1 cellular context compared by ENCODE assay signal in genomic region chr5:176611435-176611834, GRCh38.
TF ChIP-seq lines count a peak whose summit lies in the region.

No MANE protein-coding gene starts in this region.

TF ChIP-seq in WTC11, 78 proteins besides CTCF, POLR2A, EP300 and RAD21 (continued from another document and continues in another):
- no peak for TF ChIP-seq ZNF532 (CRISPR knock-in tag; IDR thresholded peaks at IDR 0.05; ENCODE audit: borderline replicate concordance)
- TF ChIP-seq TP53 (CRISPR knock-in tag; IDR thresholded peaks at IDR 0.05): no peak
- no peak for TF ChIP-seq EMX1 (CRISPR knock-in tag; IDR thresholded peaks at IDR 0.05)
- no peak for TF ChIP-seq PRRX2 (CRISPR knock-in tag; IDR thresholded peaks at IDR 0.05)
- TF ChIP-seq, protein P1, sequence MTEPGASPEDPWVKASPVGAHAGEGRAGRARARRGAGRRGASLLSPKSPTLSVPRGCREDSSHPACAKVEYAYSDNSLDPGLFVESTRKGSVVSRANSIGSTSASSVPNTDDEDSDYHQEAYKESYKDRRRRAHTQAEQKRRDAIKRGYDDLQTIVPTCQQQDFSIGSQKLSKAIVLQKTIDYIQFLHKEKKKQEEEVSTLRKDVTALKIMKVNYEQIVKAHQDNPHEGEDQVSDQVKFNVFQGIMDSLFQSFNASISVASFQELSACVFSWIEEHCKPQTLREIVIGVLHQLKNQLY (CRISPR knock-in tag; IDR thresholded peaks at IDR 0.05): no peak
- no peak for TF ChIP-seq IRF1 (CRISPR knock-in tag; IDR thresholded peaks at IDR 0.05)
- no peak for TF ChIP-seq ESRRA (CRISPR knock-in tag; IDR thresholded peaks at IDR 0.05; ENCODE audit: borderline replicate concordance)
- TF ChIP-seq, protein P2, sequence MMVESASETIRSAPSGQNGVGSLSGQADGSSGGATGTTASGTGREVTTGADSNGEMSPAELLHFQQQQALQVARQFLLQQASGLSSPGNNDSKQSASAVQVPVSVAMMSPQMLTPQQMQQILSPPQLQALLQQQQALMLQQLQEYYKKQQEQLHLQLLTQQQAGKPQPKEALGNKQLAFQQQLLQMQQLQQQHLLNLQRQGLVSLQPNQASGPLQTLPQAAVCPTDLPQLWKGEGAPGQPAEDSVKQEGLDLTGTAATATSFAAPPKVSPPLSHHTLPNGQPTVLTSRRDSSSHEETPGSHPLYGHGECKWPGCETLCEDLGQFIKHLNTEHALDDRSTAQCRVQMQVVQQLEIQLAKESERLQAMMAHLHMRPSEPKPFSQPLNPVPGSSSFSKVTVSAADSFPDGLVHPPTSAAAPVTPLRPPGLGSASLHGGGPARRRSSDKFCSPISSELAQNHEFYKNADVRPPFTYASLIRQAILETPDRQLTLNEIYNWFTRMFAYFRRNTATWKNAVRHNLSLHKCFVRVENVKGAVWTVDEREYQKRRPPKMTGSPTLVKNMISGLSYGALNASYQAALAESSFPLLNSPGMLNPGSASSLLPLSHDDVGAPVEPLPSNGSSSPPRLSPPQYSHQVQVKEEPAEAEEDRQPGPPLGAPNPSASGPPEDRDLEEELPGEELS (CRISPR knock-in tag; IDR thresholded peaks at IDR 0.05): peak; percentile 81
- no peak for TF ChIP-seq IRF2 (CRISPR knock-in tag; IDR thresholded peaks at IDR 0.05; ENCODE audit: borderline replicate concordance, low read depth)
- no peak for TF ChIP-seq ZNF121 (CRISPR knock-in tag; IDR thresholded peaks at IDR 0.05)
- no peak for TF ChIP-seq HMGA2 (CRISPR knock-in tag; IDR thresholded peaks at IDR 0.05)
- TF ChIP-seq ZNF671 (CRISPR knock-in tag; IDR thresholded peaks at IDR 0.05): no peak
- no peak for TF ChIP-seq CDX4 (CRISPR knock-in tag; IDR thresholded peaks at IDR 0.05; ENCODE audit: borderline replicate concordance)
- TF ChIP-seq RELA (CRISPR knock-in tag; IDR thresholded peaks at IDR 0.05; ENCODE audit: borderline replicate concordance): no peak
- TF ChIP-seq, protein P3, sequence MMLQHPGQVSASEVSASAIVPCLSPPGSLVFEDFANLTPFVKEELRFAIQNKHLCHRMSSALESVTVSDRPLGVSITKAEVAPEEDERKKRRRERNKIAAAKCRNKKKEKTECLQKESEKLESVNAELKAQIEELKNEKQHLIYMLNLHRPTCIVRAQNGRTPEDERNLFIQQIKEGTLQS (CRISPR knock-in tag; conservative IDR thresholded peaks at IDR 0.05): no peak
- TF ChIP-seq, protein P4, sequence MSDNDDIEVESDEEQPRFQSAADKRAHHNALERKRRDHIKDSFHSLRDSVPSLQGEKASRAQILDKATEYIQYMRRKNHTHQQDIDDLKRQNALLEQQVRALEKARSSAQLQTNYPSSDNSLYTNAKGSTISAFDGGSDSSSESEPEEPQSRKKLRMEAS (CRISPR knock-in tag; IDR thresholded peaks at IDR 0.05): no peak
- TF ChIP-seq MYBL2 (CRISPR knock-in tag; IDR thresholded peaks at IDR 0.05): no peak
- TF ChIP-seq ZNF281 (CRISPR knock-in tag; IDR thresholded peaks at IDR 0.05): no peak
- TF ChIP-seq, protein P5, sequence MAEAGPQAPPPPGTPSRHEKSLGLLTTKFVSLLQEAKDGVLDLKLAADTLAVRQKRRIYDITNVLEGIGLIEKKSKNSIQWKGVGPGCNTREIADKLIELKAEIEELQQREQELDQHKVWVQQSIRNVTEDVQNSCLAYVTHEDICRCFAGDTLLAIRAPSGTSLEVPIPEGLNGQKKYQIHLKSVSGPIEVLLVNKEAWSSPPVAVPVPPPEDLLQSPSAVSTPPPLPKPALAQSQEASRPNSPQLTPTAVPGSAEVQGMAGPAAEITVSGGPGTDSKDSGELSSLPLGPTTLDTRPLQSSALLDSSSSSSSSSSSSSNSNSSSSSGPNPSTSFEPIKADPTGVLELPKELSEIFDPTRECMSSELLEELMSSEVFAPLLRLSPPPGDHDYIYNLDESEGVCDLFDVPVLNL (CRISPR knock-in tag; IDR thresholded peaks at IDR 0.05; ENCODE audit: borderline replicate concordance, low read depth): no peak
- no peak for TF ChIP-seq TCF7 (CRISPR knock-in tag; IDR thresholded peaks at IDR 0.05; ENCODE audit: low read depth)
- peak; percentile 76; the same call in 1 of the 2 replicates for TF ChIP-seq TEAD4 (CRISPR knock-in tag; IDR thresholded peaks at IDR 0.05)
- TF ChIP-seq MXD4 (CRISPR knock-in tag; IDR thresholded peaks at IDR 0.05; ENCODE audit: borderline replicate concordance): no peak
- TF ChIP-seq, protein P6, sequence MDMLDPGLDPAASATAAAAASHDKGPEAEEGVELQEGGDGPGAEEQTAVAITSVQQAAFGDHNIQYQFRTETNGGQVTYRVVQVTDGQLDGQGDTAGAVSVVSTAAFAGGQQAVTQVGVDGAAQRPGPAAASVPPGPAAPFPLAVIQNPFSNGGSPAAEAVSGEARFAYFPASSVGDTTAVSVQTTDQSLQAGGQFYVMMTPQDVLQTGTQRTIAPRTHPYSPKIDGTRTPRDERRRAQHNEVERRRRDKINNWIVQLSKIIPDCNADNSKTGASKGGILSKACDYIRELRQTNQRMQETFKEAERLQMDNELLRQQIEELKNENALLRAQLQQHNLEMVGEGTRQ (CRISPR knock-in tag; IDR thresholded peaks at IDR 0.05): no peak
- TF ChIP-seq RORB (CRISPR knock-in tag; IDR thresholded peaks at IDR 0.05): no peak
- TF ChIP-seq ZNF317 (CRISPR knock-in tag; IDR thresholded peaks at IDR 0.05; ENCODE audit: borderline replicate concordance, low read depth): no peak
- no peak for TF ChIP-seq AFF4 (CRISPR knock-in tag; IDR thresholded peaks at IDR 0.05; ENCODE audit: borderline replicate concordance)
- no peak for TF ChIP-seq ZNF416 (CRISPR knock-in tag; IDR thresholded peaks at IDR 0.05)
- no peak for TF ChIP-seq OVOL2 (CRISPR knock-in tag; IDR thresholded peaks at IDR 0.05; ENCODE audit: borderline replicate concordance)
- TF ChIP-seq TEAD1 (CRISPR knock-in tag; IDR thresholded peaks at IDR 0.05): peak; percentile 61; the same call in 1 of the 2 replicates
- no peak for TF ChIP-seq STAT6 (CRISPR knock-in tag; conservative IDR thresholded peaks at IDR 0.05; ENCODE audit: low read depth)
- no peak for TF ChIP-seq SOX15 (CRISPR knock-in tag; IDR thresholded peaks at IDR 0.05)
- TF ChIP-seq SP1 (CRISPR knock-in tag; conservative IDR thresholded peaks at IDR 0.05): no peak; the same call in 1 of the 2 replicates
- peak; percentile 68; the same call in 1 of the 2 replicates for TF ChIP-seq ZNF232 (CRISPR knock-in tag; IDR thresholded peaks at IDR 0.05)
- no peak for TF ChIP-seq GTF2I (CRISPR knock-in tag; conservative IDR thresholded peaks at IDR 0.05)
- TF ChIP-seq E2F5 (CRISPR knock-in tag; IDR thresholded peaks at IDR 0.05): no peak
- TF ChIP-seq SMAD4 (CRISPR knock-in tag; IDR thresholded peaks at IDR 0.05): no peak
